In the genomic region with DNA sequence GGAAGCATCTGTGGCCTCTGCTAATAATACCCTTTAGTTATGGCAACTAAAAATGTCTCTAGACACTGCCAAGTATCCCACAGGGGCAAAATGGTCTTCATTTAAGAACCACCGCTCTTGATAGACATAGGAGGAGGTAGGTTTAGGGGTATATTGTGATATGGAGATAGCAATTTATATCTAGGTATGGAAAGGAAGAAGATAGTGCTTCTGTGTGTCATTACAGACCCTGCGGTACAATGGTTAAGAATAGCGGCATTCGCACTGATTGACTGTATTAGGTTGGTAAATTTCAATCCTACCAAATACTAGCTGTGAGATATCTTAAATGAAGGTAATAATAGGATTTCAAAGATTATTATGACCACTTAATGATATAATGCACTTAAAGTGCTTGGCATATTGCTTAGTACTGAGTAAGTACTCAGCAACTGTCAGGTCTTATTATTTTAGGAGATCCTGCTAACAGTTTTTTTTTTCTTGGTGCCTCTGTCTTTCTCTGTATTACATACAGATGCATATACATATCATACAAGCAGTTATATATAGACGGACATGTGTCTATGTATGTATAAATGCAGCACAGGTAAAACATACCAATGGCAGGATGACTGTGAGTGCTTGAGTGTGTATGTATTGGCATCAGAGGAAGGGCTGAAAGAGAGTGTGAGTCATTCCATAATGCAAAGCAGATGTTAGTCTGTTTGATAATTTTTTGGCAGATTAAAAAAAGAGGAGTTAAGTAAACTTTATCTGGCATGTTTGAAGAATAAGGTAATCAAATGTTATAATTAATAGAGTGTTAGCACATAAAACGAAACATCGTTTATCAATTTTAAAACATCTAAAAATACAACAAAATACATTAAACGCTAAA, we compare ENCODE assay signal across 12 cellular contexts. TPM values are rescaled to one million over a fixed set of nuclear protein-coding genes. Genes with fewer than 3 reads are reported as not detected.
DNase-seq lines count a peak whose midpoint lies in the region; ATAC-seq, FAIRE-seq and TF ChIP-seq lines count a peak whose summit lies in the region.
"Had no signal": no experiment of that assay in that cellular context is flagged by ENCODE, and none has a peak within 500 bp of the region (broad histone marks: within the 10 kb centered on the region; RNA-seq: fewer than 3 reads in every experiment).

No MANE protein-coding gene starts in this region.

- H3K9me1 ChIP-seq in keratinocyte (ENCODE audit: control insufficient read depth, extremely low read depth, insufficient read depth, low read length) = no peaks in the 10 kb centered on the region

- no peak for ATAC-seq in GM21529 (IDR thresholded peaks at IDR 0.05; ENCODE audit: unreplicated experiment)
- ATAC-seq: mucosa of descending colon had no signal

- H2AFZ ChIP-seq in keratinocyte (ENCODE audit: control insufficient read depth, low read length) = peak overlapping the region; percentile 23

- no peaks in the 10 kb centered on the region for H3K4me1 ChIP-seq in keratinocyte (ENCODE audit: control insufficient read depth, extremely low read depth, insufficient read depth, low read length)

- FAIRE-seq in keratinocyte (lab: Jason Lieb, UNC) (peak; percentile 69), frontal cortex (lab: Jason Lieb, UNC) (no peak)

- H3K79me2 ChIP-seq in keratinocyte (ENCODE audit: control insufficient read depth, insufficient read depth, low read length) = no peaks in the 10 kb centered on the region

- no peak overlapping the region for H3K9ac ChIP-seq in keratinocyte (ENCODE audit: control insufficient read depth, extremely low read depth, insufficient read depth, low read length)

- no peaks in the 10 kb centered on the region for H3K9me3 ChIP-seq in keratinocyte (ENCODE audit: control insufficient read depth, low read depth, low read length)
- H3K9me3 ChIP-seq: mucosa of descending colon had no signal

- peak; percentile 94 for DNase-seq in DMS53 treated with DMSO at 0.1 percent for 48 hours (lab: John Stamatoyannopoulos, UW; ENCODE audit: unreplicated experiment)
- peak; percentile 22 for DNase-seq in HT1080 (ENCODE audit: low read depth)
- DNase-seq in amniotic epithelial cell (ENCODE audit: low read depth) = peak; percentile 32
- DNase-seq in keratinocyte (ENCODE audit: low read depth, low spot score) = no peak
- no peak for DNase-seq in NCI-H510A treated with DMSO at 0.1 percent for 48 hours (lab: John Stamatoyannopoulos, UW)
- no peak for DNase-seq in frontal cortex (ENCODE audit: low spot score in 2 of 2)
- no peak for DNase-seq in posterior cingulate gyrus
- DNase-seq: amygdala, endodermal cell, mucosa of descending colon, NCI-H1436 had no signal

- no peak overlapping the region for H3K4me2 ChIP-seq in keratinocyte (ENCODE audit: control insufficient read depth, extremely low read depth, insufficient read depth, low read depth, low read length)

- TF ChIP-seq CTCF in keratinocyte (optimal IDR thresholded peaks at IDR 0.05 in 1 of 3, IDR thresholded peaks at IDR 0.05 in 1 of 3, conservative IDR thresholded peaks at IDR 0.05 in 1 of 3; ENCODE audit: extremely low read depth in 1 of 3, insufficient read depth in 2 of 3, low read length in 3 of 3) = no peak

- no peaks in the 10 kb centered on the region for H4K20me1 ChIP-seq in keratinocyte (ENCODE audit: control insufficient read depth, extremely low read depth, insufficient read depth, low read length)

- dilution Hi-C loops in keratinocyte (cut with MboI; ENCODE audit: extremely low pct_ligation_motif_present, low sequenced_read_pairs) = no loop called here

- H3K36me3 ChIP-seq in keratinocyte (ENCODE audit: control insufficient read depth in 2 of 2, extremely low read depth in 1 of 2, insufficient read depth in 2 of 2, low read length in 2 of 2) = no peaks in the 10 kb centered on the region

- H3K4me3 ChIP-seq in keratinocyte (ENCODE audit: control insufficient read depth in 2 of 3, extremely low read depth in 1 of 3, insufficient read depth in 2 of 3, low read depth in 1 of 3, low read length in 3 of 3) = no peak overlapping the region
- H3K4me3 ChIP-seq: mucosa of descending colon had no signal

- intact Hi-C loops in posterior cingulate gyrus (cut with DNase I) = no loop called here

- H3K27ac ChIP-seq in keratinocyte (ENCODE audit: control insufficient read depth, insufficient read depth, low read length) = no peak overlapping the region

- H3K27me3 ChIP-seq in keratinocyte (ENCODE audit: control insufficient read depth, extremely low read depth, insufficient read depth, low read length) = no peaks in the 10 kb centered on the region

RNA-seq across cellular contexts. Expression of a gene that starts 50.0 kb away (rescaled TPM):
- total RNA-seq in HT1080 (2014; rRNA removed; shearing (Covaris generic)) = 1.1 and 1.2 TPM in 2 replicates
- 0.36 and 0.60 TPM in 2 replicates for polyA plus RNA-seq in HT1080 (2015; cell fraction: cytosol; rRNA removed)
- 0.48 and 0.74 TPM in 2 replicates for polyA plus RNA-seq in HT1080 (2015; cell fraction: nucleus; rRNA removed)
- 8.3 to 14.3 TPM (median 10.9 TPM) in 3 replicates for polyA plus RNA-seq in keratinocyte
- 5.0 TPM for polyA plus RNA-seq in keratinocyte (2011; ENCODE audit: low read depth)
- polyA plus RNA-seq in keratinocyte (2011; cell fraction: cytosol; rRNA removed) = 2.7 and 6.3 TPM in 2 replicates
- polyA plus RNA-seq in keratinocyte (2011; cell fraction: nucleus; rRNA removed) = 16.3 and 19.7 TPM in 2 replicates
- polyA plus RNA-seq in keratinocyte (2012; ENCODE audit: low replicate concordance) = 9.8 and 12.7 TPM in 2 replicates
- 27.1 to 59.0 TPM (median 50.8 TPM) in 3 replicates for polyA minus RNA-seq in keratinocyte
- 25.1 TPM for polyA minus RNA-seq in keratinocyte (2011; cell fraction: cytosol; rRNA and poly(A)+ RNA removed)
- polyA minus RNA-seq in keratinocyte (2011; cell fraction: nucleus; rRNA and poly(A)+ RNA removed) = 65.6 and 86.9 TPM in 2 replicates
- total RNA-seq in frontal cortex = 66.9 TPM

Comparison
In these comparisons a context has a peak if more than half of its experiments do, and no peak if none do; other contexts are left out.
1. DNase-seq: peak in DMS53 treated with DMSO at 0.1 percent for 48 hours (single experiment), HT1080 (single experiment) and amniotic epithelial cell (single experiment); none in keratinocyte (single experiment), NCI-H510A treated with DMSO at 0.1 percent for 48 hours (single experiment), frontal cortex (0 of 2) and posterior cingulate gyrus (0 of 10).
2. RNA of a gene that starts 50.0 kb away (total RNA-seq): 66.9 TPM in frontal cortex (single experiment); 1.1 to 1.2 TPM in HT1080; every median in the first group is over 10 times any median in the second.